Comparison of ENCODE assay signal across 29 cellular contexts in the genomic region with DNA sequence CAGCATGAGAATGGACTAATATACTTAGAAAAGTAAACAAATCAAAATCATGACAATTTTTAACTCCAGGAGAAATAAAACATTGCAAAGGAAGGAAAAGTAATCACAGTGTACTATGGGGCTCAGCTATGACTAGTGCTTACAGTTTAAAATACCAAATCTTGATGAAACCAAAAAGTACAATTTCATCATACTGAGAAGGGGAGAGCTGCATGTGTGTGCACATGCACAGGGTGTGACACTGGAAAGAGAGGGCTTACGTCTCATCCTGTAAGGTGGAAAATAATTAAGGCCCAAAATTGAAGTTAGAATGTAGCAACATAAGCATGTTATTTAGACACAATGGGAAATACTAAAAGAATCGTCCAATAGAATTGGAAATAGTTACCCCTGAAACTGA.
"Had no signal": no experiment of that assay in that cellular context is flagged by ENCODE, and none has a peak within 500 bp of the region (broad histone marks: within the 10 kb centered on the region; RNA-seq: fewer than 3 reads in every experiment).

No MANE protein-coding gene starts in this region.

- H3K27ac ChIP-seq: stomach, suprapubic skin, testis, thoracic aorta, thyroid gland, tibial artery, tibial nerve, transverse colon, upper lobe of left lung, upper lobe of right lung, uterus, vagina had no signal

- FAIRE-seq: urothelium cell line had no signal

- H3K4me1 ChIP-seq: stomach, suprapubic skin, testis, thyroid gland, tibial artery, tibial nerve, transverse colon, upper lobe of left lung, upper lobe of right lung, uterus, vagina had no signal

- H3K27me3 Mint-ChIP-seq: stimulated activated memory B cell treated with anti-CD40 and anti-IgM and Interleukin-4, amounts not matched to agents 10 μg/mL and 1 μg/mL and 100 μg/mL, for 72 hours; stimulated activated naive B cell treated with anti-CD40 and anti-IgM and Interleukin-4, amounts not matched to agents 10 μg/mL and 1 μg/mL and 100 μg/mL, for 72 hours; stimulated activated naive CD8-positive, alpha-beta T cell treated with anti-CD3 and anti-CD28 coated beads, Interleukin-15, amount 100 ng/mL, for 72 hours; stimulated activated naive CD8-positive, alpha-beta T cell treated with anti-CD3 and anti-CD28 coated beads, Interleukin-15, Interleukin-2, amounts not matched to agents 100 ng/mL and 50 ng/mL, for 24 hours; type B pancreatic cell had no signal

- H3K4me3 ChIP-seq: stomach, suprapubic skin, testis, thoracic aorta, thyroid gland, tibial artery, tibial nerve, transverse colon, upper lobe of left lung, upper lobe of right lung, uterus, vagina had no signal

- H3K27ac Mint-ChIP-seq: stimulated activated effector memory CD8-positive, alpha-beta T cell treated with anti-CD3 and anti-CD28 coated beads, Interleukin-12 subunit alpha, Interleukin-12 subunit beta, amount 100 ng/mL, for 72 hours; stimulated activated memory B cell treated with anti-CD40 and anti-IgM and Interleukin-4, amounts not matched to agents 10 μg/mL and 1 μg/mL and 100 μg/mL, for 72 hours; stimulated activated naive B cell treated with anti-CD40 and anti-IgM and Interleukin-4, amounts not matched to agents 10 μg/mL and 1 μg/mL and 100 μg/mL, for 72 hours; stimulated activated naive CD8-positive, alpha-beta T cell treated with anti-CD3 and anti-CD28 coated beads, Interleukin-15, Interleukin-2, amounts not matched to agents 100 ng/mL and 50 ng/mL, for 24 hours; type B pancreatic cell had no signal

- DNase-seq: stimulated activated CD4-positive, alpha-beta T cell treated with anti-CD3 and anti-CD28 coated beads, Interleukin-2, amount 100 ng/mL, for 48 hours; stimulated activated CD4-positive, alpha-beta T cell treated with anti-CD3 and anti-CD28 coated beads, Interleukin-4, amount 100 ng/mL, for 1 hour; stimulated activated CD4-positive, alpha-beta T cell treated with anti-CD3 and anti-CD28 coated beads, Interleukin-4, amount 100 ng/mL, for 24 hours; stimulated activated CD4-positive, alpha-beta T cell treated with anti-CD3 and anti-CD28 coated beads, Interleukin-4, amount 100 ng/mL, for 4 hours; stimulated activated CD8-positive, alpha-beta memory T cell treated with anti-CD3 and anti-CD28 coated beads, Interleukin-4, amount 100 ng/mL, for 48 hours; stimulated activated naive B cell treated with anti-CD40 and anti-IgM and Interleukin-4, amounts not matched to agents 10 μg/mL and 1 μg/mL and 100 μg/mL, for 72 hours; stimulated activated naive CD4-positive, alpha-beta T cell; stimulated activated naive CD4-positive, alpha-beta T cell treated with Interleukin-2 at 50 U/mL for 16 hours; stimulated activated naive CD8-positive, alpha-beta T cell treated with anti-CD3 and anti-CD28 coated beads, Interleukin-15, amount 100 ng/mL, for 72 hours; stimulated activated naive CD8-positive, alpha-beta T cell treated with anti-CD3 and anti-CD28 coated beads, Interleukin-15, Interleukin-2, amounts not matched to agents 100 U/mL and 50 U/mL, for 24 hours; stomach; substantia nigra; testis; thyroid gland; tibial artery; transverse colon; trophoblast cell; upper lobe of left lung; upper lobe of right lung; uterus had no signal

- H3K9me3 ChIP-seq: stomach, suprapubic skin, testis, thoracic aorta, thyroid gland, tibial artery, tibial nerve, transverse colon, upper lobe of left lung, upper lobe of right lung, uterus, vagina had no signal

- H3K36me3 Mint-ChIP-seq: stimulated activated effector memory CD8-positive, alpha-beta T cell treated with anti-CD3 and anti-CD28 coated beads, Interleukin-12 subunit alpha, Interleukin-12 subunit beta, amount 100 ng/mL, for 72 hours had no signal

- H3K4me3 Mint-ChIP-seq: stimulated activated effector memory CD8-positive, alpha-beta T cell treated with anti-CD3 and anti-CD28 coated beads, Interleukin-12 subunit alpha, Interleukin-12 subunit beta, amount 100 ng/mL, for 72 hours; stimulated activated memory B cell treated with anti-CD40 and anti-IgM and Interleukin-4, amounts not matched to agents 10 μg/mL and 1 μg/mL and 100 μg/mL, for 72 hours; stimulated activated naive B cell treated with anti-CD40 and anti-IgM and Interleukin-4, amounts not matched to agents 10 μg/mL and 1 μg/mL and 100 μg/mL, for 72 hours; stimulated activated naive CD8-positive, alpha-beta T cell treated with anti-CD3 and anti-CD28 coated beads, Interleukin-15, amount 100 ng/mL, for 72 hours; stimulated activated naive CD8-positive, alpha-beta T cell treated with anti-CD3 and anti-CD28 coated beads, Interleukin-15, Interleukin-2, amounts not matched to agents 100 ng/mL and 50 ng/mL, for 24 hours; type B pancreatic cell had no signal

- H3K36me3 ChIP-seq: thyroid gland, uterus, vagina had no signal

- ATAC-seq: stimulated activated effector memory CD8-positive, alpha-beta T cell treated with anti-CD3 and anti-CD28 coated beads, Interleukin-12 subunit alpha, Interleukin-12 subunit beta, amount 100 ng/mL, for 72 hours; stimulated activated memory B cell treated with anti-CD40 and anti-IgM and Interleukin-4, amounts not matched to agents 10 μg/mL and 1 μg/mL and 100 μg/mL, for 72 hours; stimulated activated naive B cell treated with anti-CD40 and anti-IgM and Interleukin-4, amounts not matched to agents 10 μg/mL and 1 μg/mL and 100 μg/mL, for 72 hours; stimulated activated naive CD8-positive, alpha-beta T cell treated with anti-CD3 and anti-CD28 coated beads, Interleukin-15, amount 100 ng/mL, for 72 hours; stimulated activated naive CD8-positive, alpha-beta T cell treated with anti-CD3 and anti-CD28 coated beads, Interleukin-15, Interleukin-2, amounts not matched to agents 100 U/mL and 50 U/mL, for 24 hours; upper lobe of right lung had no signal

- H3K27me3 ChIP-seq: stomach, suprapubic skin, testis, thyroid gland, tibial artery, tibial nerve, transverse colon, upper lobe of left lung, upper lobe of right lung, uterus, vagina had no signal

- H3K9me3 Mint-ChIP-seq: stimulated activated effector memory CD8-positive, alpha-beta T cell treated with anti-CD3 and anti-CD28 coated beads, Interleukin-12 subunit alpha, Interleukin-12 subunit beta, amount 100 ng/mL, for 72 hours; stimulated activated memory B cell treated with anti-CD40 and anti-IgM and Interleukin-4, amounts not matched to agents 10 μg/mL and 1 μg/mL and 100 μg/mL, for 72 hours; type B pancreatic cell had no signal
